Comparison of ENCODE assay signal across 18 cellular contexts in the genomic region with DNA sequence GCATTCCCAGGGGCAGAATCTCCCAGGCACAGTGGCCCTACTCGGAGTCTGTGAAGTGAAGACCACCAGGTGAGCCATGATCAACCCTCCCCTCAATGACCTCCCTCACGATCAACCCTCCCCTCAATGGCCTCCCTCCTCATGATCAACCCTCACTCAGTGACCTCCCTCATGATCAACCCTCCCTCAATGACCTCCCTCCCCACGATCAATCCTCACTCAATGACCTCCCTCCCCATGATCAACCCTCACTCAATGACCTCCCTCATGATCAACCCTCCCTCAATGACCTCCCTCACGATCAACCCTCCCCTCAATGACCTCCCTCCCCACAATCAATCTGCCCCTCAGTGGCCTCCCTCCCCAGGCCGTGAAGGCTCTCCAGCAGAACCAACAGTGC. TPM values are rescaled to one million over a fixed set of nuclear protein-coding genes. Genes with fewer than 3 reads are reported as not detected.
A peak's percentile ranks its signal among the peaks of the same experiment; 100 is the strongest.
DNase-seq lines count a peak whose midpoint lies in the region; ATAC-seq, FAIRE-seq and TF ChIP-seq lines count a peak whose summit lies in the region.
"Had no signal": no experiment of that assay in that cellular context is flagged by ENCODE, and none has a peak within 500 bp of the region (broad histone marks: within the 10 kb centered on the region; RNA-seq: fewer than 3 reads in every experiment).

No MANE protein-coding gene starts in this region.

- H3K4me2 ChIP-seq in K562 (ENCODE audit: insufficient read depth, low read length) (no peak overlapping the region), HepG2 (ENCODE audit: low read depth, low read length) (no peak overlapping the region)
- H3K4me2 ChIP-seq: smooth muscle cell had no signal

- H3K4me3 ChIP-seq in K562, result no peak overlapping the region
- H3K4me3 ChIP-seq in HepG2 (replicated peaks in 1 of 3; ENCODE audit: insufficient read depth in 1 of 3, low read depth in 2 of 3, low read length in 3 of 3), result no peak overlapping the region
- H3K4me3 ChIP-seq: lung, MG63, smooth muscle cell had no signal

- TF ChIP-seq RAD21 in K562 (CRISPR knock-in tag; conservative IDR thresholded peaks at IDR 0.05 in 1 of 2, IDR thresholded peaks at IDR 0.05 in 1 of 2), result no peak
- TF ChIP-seq RAD21 in HepG2 (CRISPR knock-in tag; IDR thresholded peaks at IDR 0.05), result no peak

- H3K36me3 ChIP-seq in K562 (ENCODE audit: control insufficient read depth, insufficient read depth, low read length), result peaks cover 23% of the 10 kb centered on the region; the same call in 2 of the 3 replicates
- peaks cover 8 to 10% of the 10 kb centered on the region in 2 experiments; a peak in 4 of 5 replicates for H3K36me3 ChIP-seq in HepG2 (replicated peaks in 1 of 2; ENCODE audit: control insufficient read depth in 1 of 2, insufficient read depth in 2 of 2, low read length in 2 of 2)

- DNase-seq in activated CD8-positive, alpha-beta memory T cell treated with anti-CD3 and anti-CD28 coated beads, Interleukin-2, amount 10 ng/mL, durations not matched to agents 7 days and 5 days, result no peak
- no peak for DNase-seq in activated CD8-positive, alpha-beta memory T cell treated with anti-CD3 and anti-CD28 coated beads for 24 hours
- DNase-seq in K562 (ENCODE audit: extremely low read depth in 1 of 4, low spot score in 3 of 4) (no peak), HepG2 (ENCODE audit: low spot score) (peak; percentile 11)
- no peak for DNase-seq in stimulated activated naive CD8-positive, alpha-beta T cell treated with anti-CD3 and anti-CD28 coated beads, Interleukin-15, amount 100 ng/mL, for 72 hours
- DNase-seq in stimulated activated naive CD4-positive, alpha-beta T cell (lab: John Stamatoyannopoulos, UW), result no peak
- DNase-seq: activated CD4-positive, alpha-beta T cell treated with anti-CD3 and anti-CD28 coated beads, Interleukin-2, amount 50 U/mL, for 1 hour; activated naive CD4-positive, alpha-beta T cell treated with anti-CD3 and anti-CD28 coated beads for 36 hours; activated T-cell treated with anti-CD3 and anti-CD28 coated beads for 4 hours; GF-D8; MG63; NCI-H1694; stimulated activated CD8-positive, alpha-beta memory T cell treated with anti-CD3 and anti-CD28 coated beads, Interleukin-4, amount 100 ng/mL, for 48 hours had no signal

- ATAC-seq in activated CD8-positive, alpha-beta memory T cell treated with anti-CD3 and anti-CD28 coated beads, Interleukin-2, amount 10 ng/mL, durations not matched to agents 7 days and 5 days, result peak; percentile 31
- ATAC-seq in K562 (no peak), HepG2 (peak; percentile 32; the same call in 1 of the 3 replicates), GM19035 (IDR thresholded peaks at IDR 0.05; ENCODE audit: unreplicated experiment) (no peak), GM21515 (IDR thresholded peaks at IDR 0.05; ENCODE audit: unreplicated experiment) (no peak)
- ATAC-seq in stimulated activated naive CD8-positive, alpha-beta T cell treated with anti-CD3 and anti-CD28 coated beads, Interleukin-15, amount 100 ng/mL, for 72 hours, result peak; percentile 27

- H3K4me1 Mint-ChIP-seq in activated CD8-positive, alpha-beta memory T cell treated with anti-CD3 and anti-CD28 coated beads, Interleukin-2, amount 10 ng/mL, durations not matched to agents 7 days and 5 days, result peaks cover 4% of the 10 kb centered on the region
- H3K4me1 Mint-ChIP-seq in stimulated activated naive CD8-positive, alpha-beta T cell treated with anti-CD3 and anti-CD28 coated beads, Interleukin-15, amount 100 ng/mL, for 72 hours, result peaks cover 11% of the 10 kb centered on the region

- H2AFZ ChIP-seq in K562 (ENCODE audit: low read depth, low read length) (no peak overlapping the region), HepG2 (ENCODE audit: low read length) (no peak overlapping the region)

- FAIRE-seq in K562 (lab: Jason Lieb, UNC), result peak; percentile 89
- no peak for FAIRE-seq in HepG2 (lab: Jason Lieb, UNC)
- FAIRE-seq: frontal cortex had no signal

- H3K9me1 ChIP-seq in K562 (ENCODE audit: control insufficient read depth, insufficient read depth, low read length), result no peaks in the 10 kb centered on the region

- in situ Hi-C loops in K562 (cut with MboI) (no loop called here), HepG2 (cut with HindIII; ENCODE audit: extremely low pct_ligation_motif_present, low pct_unique_long_range_greater_than_20kb) (no loop called here)

- H3K4me1 ChIP-seq in K562 (replicated peaks in 1 of 2; ENCODE audit: control insufficient read depth in 2 of 2, insufficient read depth in 2 of 2, low read length in 2 of 2), result peaks cover 0 to 42% of the 10 kb centered on the region in 2 experiments; a peak in 2 of 5 replicates
- H3K4me1 ChIP-seq in HepG2 (ENCODE audit: insufficient read depth, low read length), result no peaks in the 10 kb centered on the region

- POLR2A ChIA-PET in K562 (lab: Yijun Ruan, JAX), result interaction anchor here (0.6 kb wide), 1 partner anchor 343 kb away, joined by 3 read pairs; no protein-coding TSS in a partner anchor
- POLR2A ChIA-PET in HepG2 (lab: Yijun Ruan, JAX), result no interaction called here

- intact Hi-C loops in K562 (cut with micrococcal nuclease), result no loop called here
- intact Hi-C loops in HepG2 (cut with micrococcal nuclease; ENCODE audit: unreplicated experiment), result no loop called here

- no TSS peak for BruUV-seq in K562 (replicated peaks; lab: Mats Ljungman, UMichigan)
- no TSS peak for BruUV-seq in HepG2 (replicated peaks; lab: Mats Ljungman, UMichigan)

- no peak overlapping the region for H3K4me3 Mint-ChIP-seq in activated CD8-positive, alpha-beta memory T cell treated with anti-CD3 and anti-CD28 coated beads, Interleukin-2, amount 10 ng/mL, durations not matched to agents 7 days and 5 days
- H3K4me3 Mint-ChIP-seq in stimulated activated naive CD8-positive, alpha-beta T cell treated with anti-CD3 and anti-CD28 coated beads, Interleukin-15, amount 100 ng/mL, for 72 hours, result no peak overlapping the region
- H3K4me3 Mint-ChIP-seq: activated naive CD4-positive, alpha-beta T cell treated with anti-CD3 and anti-CD28 coated beads for 36 hours had no signal

- 83% methylated on average over 5 of the region's 5 CpGs for WGBS in K562 (ENCODE audit: insufficient coverage, low coverage, missing lambda C conversion rate)
- WGBS in HepG2 (ENCODE audit: low lambda C conversion rate), result 76% methylated on average over 5 of the region's 5 CpGs

- TF ChIP-seq CTCF in K562 (IDR thresholded peaks at IDR 0.05 in 2 of 3, conservative IDR thresholded peaks at IDR 0.05 in 1 of 3; ENCODE audit: insufficient read depth in 2 of 3, low read depth in 1 of 3, low read length in 3 of 3) (no peak), HepG2 (CRISPR knock-in tag; IDR thresholded peaks at IDR 0.05) (no peak)

- CTCF ChIA-PET in activated CD8-positive, alpha-beta memory T cell treated with anti-CD3 and anti-CD28 coated beads, Interleukin-2, amount 10 ng/mL, durations not matched to agents 7 days and 5 days (lab: Charles Lee), result no interaction called here
- CTCF ChIA-PET in K562 (lab: Yijun Ruan, JAX; ENCODE audit: low intra/inter-chr PET ratio), result interaction anchor here (0.6 kb wide), 1 partner anchor 15 kb away, joined by 3 read pairs; no protein-coding TSS in a partner anchor
- CTCF ChIA-PET in HepG2 (lab: Yijun Ruan, JAX; ENCODE audit: low intra/inter-chr PET ratio, low total read pairs), result no interaction called here

- H3K79me2 ChIP-seq in K562 (ENCODE audit: control insufficient read depth, insufficient read depth, low read length), result no peaks in the 10 kb centered on the region; the same call in 2 of the 3 replicates
- no peaks in the 10 kb centered on the region for H3K79me2 ChIP-seq in HepG2 (ENCODE audit: insufficient read depth, low read length)

- no peaks in the 10 kb centered on the region for H4K20me1 ChIP-seq in K562 (replicated peaks; ENCODE audit: control insufficient read depth, insufficient read depth, low read length)
- no peaks in the 10 kb centered on the region for H4K20me1 ChIP-seq in HepG2 (ENCODE audit: insufficient read depth, low read length)

- H3K27ac ChIP-seq in K562 (ENCODE audit: extremely low read depth, low read depth, low read length), result no peak overlapping the region
- H3K27ac ChIP-seq in HepG2 (ENCODE audit: extremely low read length, insufficient read depth, low read length), result no peak overlapping the region

- H3K27me3 Mint-ChIP-seq in activated CD8-positive, alpha-beta memory T cell treated with anti-CD3 and anti-CD28 coated beads, Interleukin-2, amount 10 ng/mL, durations not matched to agents 7 days and 5 days, result no peaks in the 10 kb centered on the region
- H3K27me3 Mint-ChIP-seq in stimulated activated naive CD8-positive, alpha-beta T cell treated with anti-CD3 and anti-CD28 coated beads, Interleukin-15, amount 100 ng/mL, for 72 hours, result no peaks in the 10 kb centered on the region

- no peak overlapping the region for H3K27ac Mint-ChIP-seq in activated CD8-positive, alpha-beta memory T cell treated with anti-CD3 and anti-CD28 coated beads, Interleukin-2, amount 10 ng/mL, durations not matched to agents 7 days and 5 days
- H3K27ac Mint-ChIP-seq in stimulated activated naive CD8-positive, alpha-beta T cell treated with anti-CD3 and anti-CD28 coated beads, Interleukin-15, amount 100 ng/mL, for 72 hours, result peak overlapping the region in 1 of 2 donors; percentile 66
- H3K27ac Mint-ChIP-seq: activated naive CD4-positive, alpha-beta T cell treated with anti-CD3 and anti-CD28 coated beads for 36 hours had no signal

- H3K9me3 Mint-ChIP-seq in activated CD8-positive, alpha-beta memory T cell treated with anti-CD3 and anti-CD28 coated beads, Interleukin-2, amount 10 ng/mL, durations not matched to agents 7 days and 5 days (ENCODE audit: low read depth), result peaks cover 3% of the 10 kb centered on the region
- peaks cover 5 to 9% of the 10 kb centered on the region in 2 donors for H3K9me3 Mint-ChIP-seq in stimulated activated naive CD8-positive, alpha-beta T cell treated with anti-CD3 and anti-CD28 coated beads, Interleukin-15, amount 100 ng/mL, for 72 hours

- peaks cover 39% of the 10 kb centered on the region for H3K36me3 Mint-ChIP-seq in activated CD8-positive, alpha-beta memory T cell treated with anti-CD3 and anti-CD28 coated beads, Interleukin-2, amount 10 ng/mL, durations not matched to agents 7 days and 5 days

- H3K9me3 ChIP-seq in K562 (replicated peaks; ENCODE audit: control insufficient read depth, insufficient read depth, low read depth, low read length) (no peaks in the 10 kb centered on the region), HepG2 (ENCODE audit: low read length) (no peaks in the 10 kb centered on the region)
- H3K9me3 ChIP-seq: MG63 had no signal

- no peak for TF ChIP-seq POLR2A in K562 (conservative IDR thresholded peaks at IDR 0.05)
- TF ChIP-seq POLR2A in HepG2 (IDR thresholded peaks at IDR 0.05; ENCODE audit: insufficient read depth in 1 of 2, low read depth in 2 of 2, low read length in 2 of 2), result no peak

- H3K27me3 ChIP-seq in K562 (ENCODE audit: control insufficient read depth in 2 of 2, insufficient read depth in 2 of 2, low read length in 2 of 2) (no peaks in the 10 kb centered on the region), HepG2 (ENCODE audit: control insufficient read depth in 1 of 2, insufficient read depth in 2 of 2, low read length in 2 of 2) (no peaks in the 10 kb centered on the region)
- H3K27me3 ChIP-seq: MG63 had no signal

- TF ChIP-seq EP300 in K562 (IDR thresholded peaks at IDR 0.05; ENCODE audit: low read length) (no peak), HepG2 (IDR thresholded peaks at IDR 0.05; ENCODE audit: low read depth in 2 of 2, low read length in 2 of 2) (no peak), HepG2 (CRISPR knock-in tag; IDR thresholded peaks at IDR 0.05; ENCODE audit: borderline replicate concordance) (no peak)

- no peak overlapping the region for H3K9ac ChIP-seq in K562 (ENCODE audit: insufficient read depth in 1 of 2, low read depth in 2 of 2, low read length in 2 of 2)
- H3K9ac ChIP-seq in HepG2 (ENCODE audit: insufficient read depth, low read depth, low read length), result no peak overlapping the region

RNA-seq across cellular contexts. Expression of gene SBNO2, which starts 32.1 kb away (rescaled TPM):
- 10 to 100 TPM; 50.6 to 74.7 TPM for total RNA-seq in activated CD8-positive, alpha-beta memory T cell treated with anti-CD3 and anti-CD28 coated beads, Interleukin-2, amount 10 ng/mL, durations not matched to agents 7 days and 5 days
- 26.2 and 103 TPM in 2 replicates for total RNA-seq in K562 (2011; cell fraction: chromatin; rRNA removed; ENCODE audit: low replicate concordance)
- total RNA-seq in K562 (2011; cell fraction: nucleolus; rRNA removed), result 64.1 and 67.7 TPM in 2 replicates
- 28.6 and 30.7 TPM in 2 replicates for total RNA-seq in K562 (2011; cell fraction: nucleoplasm; rRNA removed)
- total RNA-seq in K562 (2014; rRNA removed), result 18.6 and 23.1 TPM in 2 replicates
- total RNA-seq in K562 (2014; rRNA removed; fragmentation: Illumina TruSeq; extraction: Trizol), result 4.0 and 6.3 TPM in 2 replicates
- total RNA-seq in K562 (2015; rRNA removed; fragmentation: Illumina TruSeq; extraction: Trizol), result 6.7 and 7.8 TPM in 2 replicates
- total RNA-seq in K562 (2021), result 46.2 and 49.0 TPM in 2 replicates
- polyA plus RNA-seq in K562 (2011; rRNA removed), result 6.7 and 9.3 TPM in 2 replicates
- polyA plus RNA-seq in K562 (2011; cell fraction: cytosol; rRNA removed), result 7.4 and 14.1 TPM in 2 replicates
- polyA plus RNA-seq in K562 (2011; cell fraction: nucleus; rRNA removed), result 45.7 and 79.0 TPM in 2 replicates
- polyA plus RNA-seq in K562 (2012), result 20.3 and 27.1 TPM in 2 replicates
- 5.2 and 13.0 TPM in 2 replicates for polyA plus RNA-seq in K562 (2014; fragmentation: Illumina TruSeq; extraction: Trizol)
- under 1 TPM; 0.01 to 0.04 TPM for polyA plus RNA-seq in K562 (2014; fragmentation: Nextera tagmentation; extraction: Ambion mirVana)
- 21.5 and 23.1 TPM in 2 replicates for polyA plus RNA-seq in K562 (2014; rRNA removed)
- 3.7 and 8.1 TPM in 2 replicates for polyA minus RNA-seq in K562 (2011; rRNA and poly(A)+ RNA removed)
- polyA minus RNA-seq in K562 (2011; cell fraction: cytosol; rRNA and poly(A)+ RNA removed), result 16.7 and 22.1 TPM in 2 replicates
- 20.7 and 21.3 TPM in 2 replicates for polyA minus RNA-seq in K562 (2011; cell fraction: nucleus; rRNA and poly(A)+ RNA removed)
- total RNA-seq in HepG2 (2016; rRNA removed; fragmentation: Illumina TruSeq; extraction: Trizol), result 5.8 and 10.4 TPM in 2 replicates
- 3.3 and 3.8 TPM in 2 replicates for total RNA-seq in HepG2 (2016; cell fraction: cytosol; rRNA removed; fragmentation: Illumina TruSeq; extraction: Trizol; ENCODE audit: low read depth)
- total RNA-seq in HepG2 (2016; cell fraction: insoluble cytoplasmic fraction; rRNA removed; fragmentation: Illumina TruSeq; extraction: Trizol), result 6.5 and 12.4 TPM in 2 replicates
- 7.7 and 8.1 TPM in 2 replicates for total RNA-seq in HepG2 (2016; cell fraction: membrane; rRNA removed; fragmentation: Illumina TruSeq; extraction: Trizol)
- 10.4 and 12.1 TPM in 2 replicates for total RNA-seq in HepG2 (2016; cell fraction: nucleus; rRNA removed; fragmentation: Illumina TruSeq; extraction: Trizol)
- polyA plus RNA-seq in HepG2 (2011; rRNA removed), result 8.6 and 10.8 TPM in 2 replicates
- polyA plus RNA-seq in HepG2 (2011; cell fraction: cytosol; rRNA removed), result 4.1 and 8.0 TPM in 2 replicates
- polyA plus RNA-seq in HepG2 (2011; cell fraction: nucleus; rRNA removed), result 53.6 and 82.3 TPM in 2 replicates
- 10.8 and 11.3 TPM in 2 replicates for polyA plus RNA-seq in HepG2 (2012)
- polyA plus RNA-seq in HepG2 (2016; cell fraction: cytosol; fragmentation: Illumina TruSeq; extraction: Trizol; ENCODE audit: low read depth), result 1.0 and 1.1 TPM in 2 replicates
- 6.7 and 7.7 TPM in 2 replicates for polyA plus RNA-seq in HepG2 (2016; cell fraction: insoluble cytoplasmic fraction; fragmentation: Illumina TruSeq; extraction: Trizol; ENCODE audit: low read depth)
- polyA plus RNA-seq in HepG2 (2016; cell fraction: membrane; fragmentation: Illumina TruSeq; extraction: Trizol; ENCODE audit: low read depth), result 2.8 and 3.4 TPM in 2 replicates
- polyA plus RNA-seq in HepG2 (2016; cell fraction: nucleus; fragmentation: Illumina TruSeq; extraction: Trizol; ENCODE audit: insufficient read depth, low read depth), result 33.1 and 36.3 TPM in 2 replicates
- 21.5 and 30.2 TPM in 2 replicates for polyA minus RNA-seq in HepG2 (2011; rRNA and poly(A)+ RNA removed; ENCODE audit: low replicate concordance)
- polyA minus RNA-seq in HepG2 (2011; cell fraction: cytosol; rRNA and poly(A)+ RNA removed), result 9.8 and 12.0 TPM in 2 replicates
- polyA minus RNA-seq in HepG2 (2011; cell fraction: nucleus; rRNA and poly(A)+ RNA removed), result 13.0 and 13.4 TPM in 2 replicates

RNA-seq across cellular contexts. Expression of gene GPX4, which starts 38.1 kb away (rescaled TPM):
- total RNA-seq in activated CD8-positive, alpha-beta memory T cell treated with anti-CD3 and anti-CD28 coated beads, Interleukin-2, amount 10 ng/mL, durations not matched to agents 7 days and 5 days, result 100 to 1,000 TPM; 143 to 217 TPM
- 61.5 and 154 TPM in 2 replicates for total RNA-seq in K562 (2011; cell fraction: chromatin; rRNA removed; ENCODE audit: low replicate concordance)
- total RNA-seq in K562 (2011; cell fraction: nucleolus; rRNA removed), result 171 and 189 TPM in 2 replicates
- 129 and 161 TPM in 2 replicates for total RNA-seq in K562 (2011; cell fraction: nucleoplasm; rRNA removed)
- total RNA-seq in K562 (2014; rRNA removed) (639 and 643 TPM in 2 replicates), K562 (2014; rRNA removed; fragmentation: Illumina TruSeq; extraction: Trizol) (131 and 209 TPM in 2 replicates), K562 (2015; rRNA removed; fragmentation: Illumina TruSeq; extraction: Trizol) (349 and 395 TPM in 2 replicates), K562 (2021) (383 and 392 TPM in 2 replicates), HepG2 (2016; rRNA removed; fragmentation: Illumina TruSeq; extraction: Trizol) (426 and 535 TPM in 2 replicates)
- polyA plus RNA-seq in K562 (2011; rRNA removed) (223 and 286 TPM in 2 replicates), K562 (2014; fragmentation: Illumina TruSeq; extraction: Trizol) (434 and 536 TPM in 2 replicates), K562 (2014; fragmentation: Nextera tagmentation; extraction: Ambion mirVana) (100 to 1,000 TPM in 1 of 2 experiments, 10 to 100 TPM in 1; 61.4 to 125 TPM), K562 (2014; rRNA removed) (661 and 856 TPM in 2 replicates), HepG2 (2011; rRNA removed) (613 and 728 TPM in 2 replicates)
- 531 and 777 TPM in 2 replicates for polyA plus RNA-seq in K562 (2011; cell fraction: cytosol; rRNA removed)
- 389 and 485 TPM in 2 replicates for polyA plus RNA-seq in K562 (2011; cell fraction: nucleus; rRNA removed)
- polyA plus RNA-seq in K562 (2012), result 659 and 746 TPM in 2 replicates
- polyA minus RNA-seq in K562 (2011; rRNA and poly(A)+ RNA removed), result 117 and 134 TPM in 2 replicates
- polyA minus RNA-seq in K562 (2011; cell fraction: cytosol; rRNA and poly(A)+ RNA removed), result 191 and 300 TPM in 2 replicates
- polyA minus RNA-seq in K562 (2011; cell fraction: nucleus; rRNA and poly(A)+ RNA removed), result 54.3 and 64.1 TPM in 2 replicates
- total RNA-seq in HepG2 (2016; cell fraction: cytosol; rRNA removed; fragmentation: Illumina TruSeq; extraction: Trizol; ENCODE audit: low read depth), result 2,785 and 3,522 TPM in 2 replicates
- 340 and 561 TPM in 2 replicates for total RNA-seq in HepG2 (2016; cell fraction: insoluble cytoplasmic fraction; rRNA removed; fragmentation: Illumina TruSeq; extraction: Trizol)
- 1,902 and 2,313 TPM in 2 replicates for total RNA-seq in HepG2 (2016; cell fraction: membrane; rRNA removed; fragmentation: Illumina TruSeq; extraction: Trizol)
- total RNA-seq in HepG2 (2016; cell fraction: nucleus; rRNA removed; fragmentation: Illumina TruSeq; extraction: Trizol), result 168 and 177 TPM in 2 replicates
- polyA plus RNA-seq in HepG2 (2011; cell fraction: cytosol; rRNA removed), result 837 and 1,257 TPM in 2 replicates
- polyA plus RNA-seq in HepG2 (2011; cell fraction: nucleus; rRNA removed), result 557 and 562 TPM in 2 replicates
- 539 and 705 TPM in 2 replicates for polyA plus RNA-seq in HepG2 (2012)
- polyA plus RNA-seq in HepG2 (2016; cell fraction: cytosol; fragmentation: Illumina TruSeq; extraction: Trizol; ENCODE audit: low read depth), result 3,701 and 4,930 TPM in 2 replicates
- polyA plus RNA-seq in HepG2 (2016; cell fraction: insoluble cytoplasmic fraction; fragmentation: Illumina TruSeq; extraction: Trizol; ENCODE audit: low read depth), result 454 and 583 TPM in 2 replicates
- 2,313 and 2,706 TPM in 2 replicates for polyA plus RNA-seq in HepG2 (2016; cell fraction: membrane; fragmentation: Illumina TruSeq; extraction: Trizol; ENCODE audit: low read depth)
- polyA plus RNA-seq in HepG2 (2016; cell fraction: nucleus; fragmentation: Illumina TruSeq; extraction: Trizol; ENCODE audit: insufficient read depth, low read depth), result 387 and 420 TPM in 2 replicates
- polyA minus RNA-seq in HepG2 (2011; rRNA and poly(A)+ RNA removed; ENCODE audit: low replicate concordance), result 195 and 435 TPM in 2 replicates
- 211 and 241 TPM in 2 replicates for polyA minus RNA-seq in HepG2 (2011; cell fraction: cytosol; rRNA and poly(A)+ RNA removed)
- 51.6 and 73.4 TPM in 2 replicates for polyA minus RNA-seq in HepG2 (2011; cell fraction: nucleus; rRNA and poly(A)+ RNA removed)

RNA-seq across cellular contexts. Expression of gene POLR2E, which starts 46.8 kb away (rescaled TPM):
- total RNA-seq in activated CD8-positive, alpha-beta memory T cell treated with anti-CD3 and anti-CD28 coated beads, Interleukin-2, amount 10 ng/mL, durations not matched to agents 7 days and 5 days, result 100 to 1,000 TPM; 173 to 206 TPM
- total RNA-seq in K562 (2011; cell fraction: chromatin; rRNA removed; ENCODE audit: low replicate concordance), result 38.2 and 129 TPM in 2 replicates
- 126 and 135 TPM in 2 replicates for total RNA-seq in K562 (2011; cell fraction: nucleolus; rRNA removed)
- 74.1 and 78.7 TPM in 2 replicates for total RNA-seq in K562 (2011; cell fraction: nucleoplasm; rRNA removed)
- 297 and 441 TPM in 2 replicates for total RNA-seq in K562 (2014; rRNA removed)
- total RNA-seq in K562 (2014; rRNA removed; fragmentation: Illumina TruSeq; extraction: Trizol), result 40.2 and 78.0 TPM in 2 replicates
- 141 and 144 TPM in 2 replicates for total RNA-seq in K562 (2015; rRNA removed; fragmentation: Illumina TruSeq; extraction: Trizol)
- 328 and 351 TPM in 2 replicates for total RNA-seq in K562 (2021)
- polyA plus RNA-seq in K562 (2011; rRNA removed), result 244 and 334 TPM in 2 replicates
- 305 and 616 TPM in 2 replicates for polyA plus RNA-seq in K562 (2011; cell fraction: cytosol; rRNA removed)
- polyA plus RNA-seq in K562 (2011; cell fraction: nucleus; rRNA removed), result 112 and 143 TPM in 2 replicates
- 291 and 445 TPM in 2 replicates for polyA plus RNA-seq in K562 (2012)
- polyA plus RNA-seq in K562 (2014; fragmentation: Illumina TruSeq; extraction: Trizol), result 267 and 448 TPM in 2 replicates
- 10 to 100 TPM in 1 of 2 experiments, 1 to 10 TPM in 1; 3.4 to 32.5 TPM for polyA plus RNA-seq in K562 (2014; fragmentation: Nextera tagmentation; extraction: Ambion mirVana)
- 413 and 438 TPM in 2 replicates for polyA plus RNA-seq in K562 (2014; rRNA removed)
- polyA minus RNA-seq in K562 (2011; rRNA and poly(A)+ RNA removed), result 36.0 and 77.6 TPM in 2 replicates
- 127 and 173 TPM in 2 replicates for polyA minus RNA-seq in K562 (2011; cell fraction: cytosol; rRNA and poly(A)+ RNA removed)
- 45.4 and 50.5 TPM in 2 replicates for polyA minus RNA-seq in K562 (2011; cell fraction: nucleus; rRNA and poly(A)+ RNA removed)
- total RNA-seq in HepG2 (2016; rRNA removed; fragmentation: Illumina TruSeq; extraction: Trizol), result 140 TPM in 2 replicates
- total RNA-seq in HepG2 (2016; cell fraction: cytosol; rRNA removed; fragmentation: Illumina TruSeq; extraction: Trizol; ENCODE audit: low read depth), result 43.4 and 44.8 TPM in 2 replicates
- 135 and 141 TPM in 2 replicates for total RNA-seq in HepG2 (2016; cell fraction: insoluble cytoplasmic fraction; rRNA removed; fragmentation: Illumina TruSeq; extraction: Trizol)
- total RNA-seq in HepG2 (2016; cell fraction: membrane; rRNA removed; fragmentation: Illumina TruSeq; extraction: Trizol), result 89.0 and 92.5 TPM in 2 replicates
- total RNA-seq in HepG2 (2016; cell fraction: nucleus; rRNA removed; fragmentation: Illumina TruSeq; extraction: Trizol), result 54.0 and 55.3 TPM in 2 replicates
- polyA plus RNA-seq in HepG2 (2011; rRNA removed), result 272 and 305 TPM in 2 replicates
- polyA plus RNA-seq in HepG2 (2011; cell fraction: cytosol; rRNA removed), result 222 and 337 TPM in 2 replicates
- polyA plus RNA-seq in HepG2 (2011; cell fraction: nucleus; rRNA removed), result 150 and 188 TPM in 2 replicates
- 201 and 222 TPM in 2 replicates for polyA plus RNA-seq in HepG2 (2012)
- 94.9 and 102 TPM in 2 replicates for polyA plus RNA-seq in HepG2 (2016; cell fraction: cytosol; fragmentation: Illumina TruSeq; extraction: Trizol; ENCODE audit: low read depth)
- 246 and 282 TPM in 2 replicates for polyA plus RNA-seq in HepG2 (2016; cell fraction: insoluble cytoplasmic fraction; fragmentation: Illumina TruSeq; extraction: Trizol; ENCODE audit: low read depth)
- polyA plus RNA-seq in HepG2 (2016; cell fraction: membrane; fragmentation: Illumina TruSeq; extraction: Trizol; ENCODE audit: low read depth), result 145 and 159 TPM in 2 replicates
- 179 TPM in 2 replicates for polyA plus RNA-seq in HepG2 (2016; cell fraction: nucleus; fragmentation: Illumina TruSeq; extraction: Trizol; ENCODE audit: insufficient read depth, low read depth)
- polyA minus RNA-seq in HepG2 (2011; rRNA and poly(A)+ RNA removed; ENCODE audit: low replicate concordance), result 343 and 389 TPM in 2 replicates
- 104 and 129 TPM in 2 replicates for polyA minus RNA-seq in HepG2 (2011; cell fraction: cytosol; rRNA and poly(A)+ RNA removed)
- 39.5 and 42.0 TPM in 2 replicates for polyA minus RNA-seq in HepG2 (2011; cell fraction: nucleus; rRNA and poly(A)+ RNA removed)

Comparison
In these comparisons a context has a peak if more than half of its experiments do, and no peak if none do; other contexts are left out.
1. ATAC-seq: peak in activated CD8-positive, alpha-beta memory T cell treated with anti-CD3 and anti-CD28 coated beads, Interleukin-2, amount 10 ng/mL, durations not matched to agents 7 days and 5 days (single experiment), HepG2 (single experiment) and stimulated activated naive CD8-positive, alpha-beta T cell treated with anti-CD3 and anti-CD28 coated beads, Interleukin-15, amount 100 ng/mL, for 72 hours (single experiment); none in K562 (single experiment), GM19035 (single experiment) and GM21515 (single experiment).